Comparison of ENCODE assay signal across 1 cellular context in genomic region chr22:42856865-42857704, GRCh38.
TF ChIP-seq lines count a peak whose summit lies in the region.

Gene ARFGAP3, minus strand, starts transcription at chr22:42857273. Its CDS starts 91 bp downstream, at chr22:42857182.

TF ChIP-seq in HepG2, 621 proteins besides CTCF, POLR2A, EP300 and RAD21 (continued from another document and continues in another):
- TF ChIP-seq ZBTB46 (CRISPR knock-in tag; IDR thresholded peaks at IDR 0.05; ENCODE audit: borderline replicate concordance): no peak
- TF ChIP-seq, protein P1, sequence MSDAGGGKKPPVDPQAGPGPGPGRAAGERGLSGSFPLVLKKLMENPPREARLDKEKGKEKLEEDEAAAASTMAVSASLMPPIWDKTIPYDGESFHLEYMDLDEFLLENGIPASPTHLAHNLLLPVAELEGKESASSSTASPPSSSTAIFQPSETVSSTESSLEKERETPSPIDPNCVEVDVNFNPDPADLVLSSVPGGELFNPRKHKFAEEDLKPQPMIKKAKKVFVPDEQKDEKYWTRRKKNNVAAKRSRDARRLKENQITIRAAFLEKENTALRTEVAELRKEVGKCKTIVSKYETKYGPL (CRISPR knock-in tag; IDR thresholded peaks at IDR 0.05): peak; percentile 90
- TF ChIP-seq, protein P2, sequence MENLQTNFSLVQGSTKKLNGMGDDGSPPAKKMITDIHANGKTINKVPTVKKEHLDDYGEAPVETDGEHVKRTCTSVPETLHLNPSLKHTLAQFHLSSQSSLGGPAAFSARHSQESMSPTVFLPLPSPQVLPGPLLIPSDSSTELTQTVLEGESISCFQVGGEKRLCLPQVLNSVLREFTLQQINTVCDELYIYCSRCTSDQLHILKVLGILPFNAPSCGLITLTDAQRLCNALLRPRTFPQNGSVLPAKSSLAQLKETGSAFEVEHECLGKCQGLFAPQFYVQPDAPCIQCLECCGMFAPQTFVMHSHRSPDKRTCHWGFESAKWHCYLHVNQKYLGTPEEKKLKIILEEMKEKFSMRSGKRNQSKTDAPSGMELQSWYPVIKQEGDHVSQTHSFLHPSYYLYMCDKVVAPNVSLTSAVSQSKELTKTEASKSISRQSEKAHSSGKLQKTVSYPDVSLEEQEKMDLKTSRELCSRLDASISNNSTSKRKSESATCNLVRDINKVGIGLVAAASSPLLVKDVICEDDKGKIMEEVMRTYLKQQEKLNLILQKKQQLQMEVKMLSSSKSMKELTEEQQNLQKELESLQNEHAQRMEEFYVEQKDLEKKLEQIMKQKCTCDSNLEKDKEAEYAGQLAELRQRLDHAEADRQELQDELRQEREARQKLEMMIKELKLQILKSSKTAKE (CRISPR knock-in tag; IDR thresholded peaks at IDR 0.05; ENCODE audit: borderline replicate concordance): no peak
- TF ChIP-seq HES4 (CRISPR knock-in tag; IDR thresholded peaks at IDR 0.05; ENCODE audit: borderline replicate concordance): peak; percentile 97
- TF ChIP-seq MAZ (IDR thresholded peaks at IDR 0.05; ENCODE audit: borderline replicate concordance, low read depth, low read length): peak; percentile 63; the same call in 1 of the 2 replicates
- peak; percentile 97 for TF ChIP-seq MAZ (CRISPR knock-in tag; IDR thresholded peaks at IDR 0.05; ENCODE audit: low read depth)
- TF ChIP-seq ZNF232 (CRISPR knock-in tag; IDR thresholded peaks at IDR 0.05; ENCODE audit: borderline replicate concordance): peak; percentile 92
- no peak for TF ChIP-seq FLYWCH1 (CRISPR knock-in tag; IDR thresholded peaks at IDR 0.05)
- TF ChIP-seq ZNF563 (CRISPR knock-in tag; IDR thresholded peaks at IDR 0.05): peak; percentile 97
- TF ChIP-seq XRCC5 (optimal IDR thresholded peaks at IDR 0.05; ENCODE audit: low read length): no peak
- no peak; the same call in 1 of the 2 replicates for TF ChIP-seq ZNF710 (CRISPR knock-in tag; IDR thresholded peaks at IDR 0.05; ENCODE audit: borderline replicate concordance)
- TF ChIP-seq ZNF558 (CRISPR knock-in tag; IDR thresholded peaks at IDR 0.05; ENCODE audit: borderline replicate concordance): peak; percentile 88; the same call in 1 of the 2 replicates
- peak; percentile 94 for TF ChIP-seq AGO2 (optimal IDR thresholded peaks at IDR 0.05; ENCODE audit: low read depth, low read length)
- peak; percentile 41 for TF ChIP-seq KMT2B (CRISPR knock-in tag; IDR thresholded peaks at IDR 0.05)
- peak; percentile 23; the same call in 1 of the 2 replicates for TF ChIP-seq MIER3 (CRISPR knock-in tag; IDR thresholded peaks at IDR 0.05; ENCODE audit: borderline replicate concordance)
- TF ChIP-seq KDM6A (CRISPR knock-in tag; IDR thresholded peaks at IDR 0.05; ENCODE audit: low read depth): no peak
- TF ChIP-seq AKAP8 (CRISPR knock-in tag; IDR thresholded peaks at IDR 0.05): peak; percentile 47; the same call in 1 of the 2 replicates
- no peak for TF ChIP-seq ZNF260 (CRISPR knock-in tag; IDR thresholded peaks at IDR 0.05; ENCODE audit: borderline replicate concordance, low read depth)
- TF ChIP-seq HBP1 (CRISPR knock-in tag; IDR thresholded peaks at IDR 0.05; ENCODE audit: low read depth): 0 out of 2 replicates have a peak, but pooled peaks have one; percentile 44
- TF ChIP-seq HDAC1 (CRISPR knock-in tag; IDR thresholded peaks at IDR 0.05): peak; percentile 61; the same call in 1 of the 2 replicates
- peak; percentile 70; the same call in 1 of the 2 replicates for TF ChIP-seq ZNF275 (CRISPR knock-in tag; IDR thresholded peaks at IDR 0.05; ENCODE audit: borderline replicate concordance)
- TF ChIP-seq ZNF451 (CRISPR knock-in tag; IDR thresholded peaks at IDR 0.05): peak; percentile 80; the same call in 1 of the 2 replicates
- peak; percentile 99 for TF ChIP-seq BCL3 (CRISPR knock-in tag; IDR thresholded peaks at IDR 0.05)
- TF ChIP-seq, protein P3, sequence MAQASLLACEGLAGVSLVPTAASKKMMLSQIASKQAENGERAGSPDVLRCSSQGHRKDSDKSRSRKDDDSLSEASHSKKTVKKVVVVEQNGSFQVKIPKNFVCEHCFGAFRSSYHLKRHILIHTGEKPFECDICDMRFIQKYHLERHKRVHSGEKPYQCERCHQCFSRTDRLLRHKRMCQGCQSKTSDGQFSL (CRISPR knock-in tag; IDR thresholded peaks at IDR 0.05): peak; percentile 26; the same call in 1 of the 2 replicates
- peak; percentile 96 for TF ChIP-seq NR1H2 (CRISPR knock-in tag; IDR thresholded peaks at IDR 0.05; ENCODE audit: borderline replicate concordance, low read depth)
- peak; percentile 85 for TF ChIP-seq ZNF781 (CRISPR knock-in tag; IDR thresholded peaks at IDR 0.05; ENCODE audit: borderline replicate concordance, not compliant biosample characterization)
- TF ChIP-seq, protein P4, sequence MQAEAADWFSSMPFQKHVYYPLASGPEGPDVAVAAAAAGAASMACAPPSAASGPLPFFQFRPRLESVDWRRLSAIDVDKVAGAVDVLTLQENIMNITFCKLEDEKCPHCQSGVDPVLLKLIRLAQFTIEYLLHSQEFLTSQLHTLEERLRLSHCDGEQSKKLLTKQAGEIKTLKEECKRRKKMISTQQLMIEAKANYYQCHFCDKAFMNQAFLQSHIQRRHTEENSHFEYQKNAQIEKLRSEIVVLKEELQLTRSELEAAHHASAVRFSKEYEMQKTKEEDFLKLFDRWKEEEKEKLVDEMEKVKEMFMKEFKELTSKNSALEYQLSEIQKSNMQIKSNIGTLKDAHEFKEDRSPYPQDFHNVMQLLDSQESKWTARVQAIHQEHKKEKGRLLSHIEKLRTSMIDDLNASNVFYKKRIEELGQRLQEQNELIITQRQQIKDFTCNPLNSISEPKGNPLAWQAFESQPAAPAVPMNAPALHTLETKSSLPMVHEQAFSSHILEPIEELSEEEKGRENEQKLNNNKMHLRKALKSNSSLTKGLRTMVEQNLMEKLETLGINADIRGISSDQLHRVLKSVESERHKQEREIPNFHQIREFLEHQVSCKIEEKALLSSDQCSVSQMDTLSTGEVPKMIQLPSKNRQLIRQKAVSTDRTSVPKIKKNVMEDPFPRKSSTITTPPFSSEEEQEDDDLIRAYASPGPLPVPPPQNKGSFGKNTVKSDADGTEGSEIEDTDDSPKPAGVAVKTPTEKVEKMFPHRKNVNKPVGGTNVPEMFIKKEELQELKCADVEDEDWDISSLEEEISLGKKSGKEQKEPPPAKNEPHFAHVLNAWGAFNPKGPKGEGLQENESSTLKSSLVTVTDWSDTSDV (CRISPR knock-in tag; IDR thresholded peaks at IDR 0.05): peak; percentile 83; the same call in 1 of the 2 replicates
- no peak for TF ChIP-seq SNAPC2 (CRISPR knock-in tag; IDR thresholded peaks at IDR 0.05)
- peak; percentile 18; the same call in 1 of the 2 replicates for TF ChIP-seq FOXA3 (CRISPR knock-in tag; IDR thresholded peaks at IDR 0.05)
- TF ChIP-seq, protein P5, sequence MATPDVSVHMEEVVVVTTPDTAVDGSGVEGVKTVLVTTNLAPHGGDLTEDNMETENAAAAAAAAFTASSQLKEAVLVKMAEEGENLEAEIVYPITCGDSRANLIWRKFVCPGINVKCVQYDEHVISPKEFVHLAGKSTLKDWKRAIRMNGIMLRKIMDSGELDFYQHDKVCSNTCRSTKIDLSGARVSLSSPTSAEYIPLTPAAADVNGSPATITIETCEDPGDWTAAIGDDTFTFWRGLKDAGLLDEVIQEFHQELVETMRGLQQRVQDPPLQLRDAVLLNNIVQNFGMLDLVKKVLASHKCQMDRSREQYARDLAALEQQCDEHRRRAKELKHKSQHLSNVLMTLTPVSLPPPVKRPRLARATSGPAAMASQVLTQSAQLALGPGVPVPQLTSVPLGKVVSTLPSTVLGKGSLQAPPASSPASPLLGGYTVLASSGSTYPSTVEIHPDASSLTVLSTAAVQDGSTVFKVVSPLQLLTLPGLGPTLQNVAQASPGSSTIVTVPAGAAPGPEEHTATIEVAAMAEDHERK (CRISPR knock-in tag; IDR thresholded peaks at IDR 0.05; ENCODE audit: low read depth): no peak
- no peak for TF ChIP-seq HNF4G (IDR thresholded peaks at IDR 0.05; ENCODE audit: borderline replicate concordance, low read depth, low read length)
- peak; percentile 60; the same call in 1 of the 2 replicates for TF ChIP-seq HNF4G (CRISPR knock-in tag; IDR thresholded peaks at IDR 0.05; ENCODE audit: borderline replicate concordance, low read depth)
- no peak for TF ChIP-seq LRRFIP1 (CRISPR knock-in tag; conservative IDR thresholded peaks at IDR 0.05)
- TF ChIP-seq NFYB (CRISPR knock-in tag; IDR thresholded peaks at IDR 0.05): no peak
- TF ChIP-seq NRL (CRISPR knock-in tag; IDR thresholded peaks at IDR 0.05; ENCODE audit: borderline replicate concordance): peak; percentile 85; the same call in 1 of the 2 replicates
- TF ChIP-seq, protein P6, sequence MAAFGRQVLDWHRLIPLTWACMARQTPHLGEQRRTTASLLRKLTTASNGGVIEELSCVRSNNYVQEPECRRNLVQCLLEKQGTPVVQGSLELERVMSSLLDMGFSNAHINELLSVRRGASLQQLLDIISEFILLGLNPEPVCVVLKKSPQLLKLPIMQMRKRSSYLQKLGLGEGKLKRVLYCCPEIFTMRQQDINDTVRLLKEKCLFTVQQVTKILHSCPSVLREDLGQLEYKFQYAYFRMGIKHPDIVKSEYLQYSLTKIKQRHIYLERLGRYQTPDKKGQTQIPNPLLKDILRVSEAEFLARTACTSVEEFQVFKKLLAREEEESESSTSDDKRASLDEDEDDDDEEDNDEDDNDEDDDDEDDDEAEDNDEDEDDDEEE (CRISPR knock-in tag; IDR thresholded peaks at IDR 0.05): peak; percentile 94
- peak; percentile 68 for TF ChIP-seq YY1 (IDR thresholded peaks at IDR 0.05; ENCODE audit: insufficient read depth, insufficient replicate concordance, low read depth, low read length)
- TF ChIP-seq KLF11 (CRISPR knock-in tag; IDR thresholded peaks at IDR 0.05): no peak
- 0 out of 2 replicates have a peak, but pooled peaks have one; percentile 24 for TF ChIP-seq ZNF878 (CRISPR knock-in tag; IDR thresholded peaks at IDR 0.05)
- peak; percentile 69; the same call in 1 of the 2 replicates for TF ChIP-seq MEF2D (CRISPR knock-in tag; IDR thresholded peaks at IDR 0.05)
